In genomic region chr4:118869808-118870342, GRCh38 we compare ENCODE assay signal across 14 cellular contexts. TPM values are rescaled to one million over a fixed set of nuclear protein-coding genes. Genes with fewer than 3 reads are reported as not detected.
DNase-seq lines count a peak whose midpoint lies in the region; ATAC-seq, FAIRE-seq and TF ChIP-seq lines count a peak whose summit lies in the region.
"Had no signal": no experiment of that assay in that cellular context is flagged by ENCODE, and none has a peak within 500 bp of the region (broad histone marks: within the 10 kb centered on the region; RNA-seq: fewer than 3 reads in every experiment).

No MANE protein-coding gene starts in this region.

- CTCF ChIA-PET in RWPE1 (lab: Yijun Ruan, JAX): no interaction called here

- H3K27ac Mint-ChIP-seq in HFFc6: peak overlapping the region; percentile 42; the same call in 1 of the 2 replicates
- H3K27ac Mint-ChIP-seq: activated naive CD4-positive, alpha-beta T cell treated with anti-CD3 and anti-CD28 coated beads, Interleukin-2, amount 50 U/mL, for 72 hours had no signal

- no peaks in the 10 kb centered on the region for H3K4me1 ChIP-seq in foreskin keratinocyte

- ATAC-seq in foreskin keratinocyte: no peak
- no peak for ATAC-seq in HG03342 (IDR thresholded peaks at IDR 0.05; ENCODE audit: unreplicated experiment)
- ATAC-seq: K562 had no signal

- H3K4me1 Mint-ChIP-seq in HFFc6 (ENCODE audit: low read depth): peaks cover 31% of the 10 kb centered on the region

- no peak overlapping the region for H3K4me3 ChIP-seq in skeletal muscle cell (ENCODE audit: low read depth, low read length)
- H3K4me3 ChIP-seq: K562 had no signal

- no peak for TF ChIP-seq POLR2A in H54 (IDR thresholded peaks at IDR 0.05; ENCODE audit: low read depth, low read length)

- H3K27ac ChIP-seq in foreskin keratinocyte: no peak overlapping the region
- H3K27ac ChIP-seq in RWPE1: no peak overlapping the region

- DNase-seq in HFFc6: peak; percentile 27
- DNase-seq in amniotic epithelial cell (ENCODE audit: low read depth): peak; percentile 34
- peak; percentile 29 to 62 for DNase-seq in foreskin keratinocyte
- DNase-seq in skeletal muscle cell (ENCODE audit: low read depth): peak; percentile 21
- DNase-seq in RWPE1 (ENCODE audit: low spot score): no peak
- DNase-seq in H54 (ENCODE audit: insufficient read length, low spot score): no peak
- no peak for DNase-seq in nucleus accumbens (lab: John Stamatoyannopoulos, UW)
- DNase-seq: hypothalamus, mesendoderm, substantia nigra, T-helper 2 cell had no signal

- no peaks in the 10 kb centered on the region for H3K9me3 Mint-ChIP-seq in HFFc6
- H3K9me3 Mint-ChIP-seq: activated naive CD4-positive, alpha-beta T cell treated with anti-CD3 and anti-CD28 coated beads, Interleukin-2, amount 50 U/mL, for 72 hours had no signal

- no peaks in the 10 kb centered on the region for H3K36me3 Mint-ChIP-seq in HFFc6 (ENCODE audit: low read depth)
- H3K36me3 Mint-ChIP-seq: activated naive CD4-positive, alpha-beta T cell treated with anti-CD3 and anti-CD28 coated beads, Interleukin-2, amount 50 U/mL, for 72 hours had no signal

- no peaks in the 10 kb centered on the region for H3K27me3 ChIP-seq in foreskin keratinocyte

- no peak for FAIRE-seq in H54 (lab: Jason Lieb, UNC)
- FAIRE-seq: K562 had no signal

- H3K4me3 Mint-ChIP-seq in HFFc6: no peak overlapping the region

- POLR2A ChIA-PET in RWPE1 (lab: Yijun Ruan, JAX; ENCODE audit: low non-redundant PET): no interaction called here

- TF ChIP-seq CTCF in HFFc6 (IDR thresholded peaks at IDR 0.05): no peak
- TF ChIP-seq CTCF in foreskin keratinocyte (conservative IDR thresholded peaks at IDR 0.05): no peak
- no peak for TF ChIP-seq CTCF in RWPE1 (conservative IDR thresholded peaks at IDR 0.05; ENCODE audit: low read depth)

- H3K27me3 Mint-ChIP-seq in HFFc6 (ENCODE audit: insufficient read depth): no peaks in the 10 kb centered on the region

RNA-seq across cellular contexts. Expression of gene SYNPO2, which starts 18.8 kb away (rescaled TPM):
- total RNA-seq in HFFc6 (2021; fragmentation: NEBNext Ultra II Directional; extraction: Animal tissue kit (Norgen Biotek cat#: 25700)): 10 to 100 TPM; 11.6 to 36.7 (median 12.0) TPM
- 0.41 and 0.46 TPM in 2 replicates for total RNA-seq in foreskin keratinocyte
- 0.06 and 0.11 TPM in 2 replicates for polyA plus RNA-seq in foreskin keratinocyte

RNA-seq across cellular contexts. Expression of gene SEC24D, which starts 33.9 kb away (rescaled TPM):
- total RNA-seq in HFFc6 (2021; fragmentation: NEBNext Ultra II Directional; extraction: Animal tissue kit (Norgen Biotek cat#: 25700)): 100 to 1,000 TPM; 164 to 198 (median 183) TPM
- 39.9 and 54.8 TPM in 2 replicates for total RNA-seq in foreskin keratinocyte
- 17.9 and 20.0 TPM in 2 replicates for polyA plus RNA-seq in foreskin keratinocyte

Comparison
In these comparisons a context has a peak if more than half of its experiments do, and no peak if none do; other contexts are left out.
1. DNase-seq: peak in HFFc6 (single experiment), amniotic epithelial cell (single experiment), foreskin keratinocyte (2 of 2) and skeletal muscle cell (single experiment); none in RWPE1 (single experiment), H54 (single experiment) and nucleus accumbens (0 of 56).